ENCODE assay signal across 17 cellular contexts in genomic region chr7:149682038-149682437, GRCh38.
DNase-seq lines count a peak whose midpoint lies in the region; ATAC-seq, FAIRE-seq and TF ChIP-seq lines count a peak whose summit lies in the region.
"Had no signal": no experiment of that assay in that cellular context is flagged by ENCODE, and none has a peak within 500 bp of the region (broad histone marks: within the 10 kb centered on the region; RNA-seq: fewer than 3 reads in every experiment).

No MANE protein-coding gene starts in this region.

- no peaks in the 10 kb centered on the region for H3K27me3 ChIP-seq in HUES48 (ENCODE audit: control insufficient read depth, insufficient read depth, low read length)
- H3K27me3 ChIP-seq in H1 (replicated peaks in 1 of 4; ENCODE audit: control insufficient read depth in 3 of 4, extremely low read depth in 1 of 4, insufficient read depth in 3 of 4, low read length in 3 of 4) = no peaks in the 10 kb centered on the region
- H3K27me3 ChIP-seq in neuron (ENCODE audit: insufficient read depth, low read length) = no peaks in the 10 kb centered on the region

- POLR2A ChIA-PET in H1 (lab: Charles Lee; ENCODE audit: partially characterized antibody) = no interaction called here

- H3K79me2 ChIP-seq in H1 (ENCODE audit: control insufficient read depth in 1 of 2, insufficient read depth in 2 of 2, low read length in 2 of 2) = no peaks in the 10 kb centered on the region

- CTCF ChIA-PET in H1 (lab: Charles Lee; ENCODE audit: partially characterized antibody) = interaction anchor here (0.8 to 6.3 kb wide), 5 partner anchors 19 to 60 kb away, joined by 3 to 32 read pairs (median 3); no protein-coding TSS in a partner anchor

- H3K27me3 Mint-ChIP-seq in activated T-helper 17 cell treated with anti-CD3 and anti-CD28 coated beads, Interleukin-2, amount 50 U/mL, for 72 hours = peaks cover 38% of the 10 kb centered on the region

- no peak overlapping the region for H2BK120ac ChIP-seq in H1 (replicated peaks; ENCODE audit: low read depth, low read length)

- no peaks in the 10 kb centered on the region for H3K4me1 Mint-ChIP-seq in activated T-helper 17 cell treated with anti-CD3 and anti-CD28 coated beads, Interleukin-2, amount 50 U/mL, for 72 hours
- H3K4me1 Mint-ChIP-seq: CD4-positive, alpha-beta memory T cell had no signal

- no peaks in the 10 kb centered on the region for H3K23me2 ChIP-seq in H1 (ENCODE audit: low read depth, low read length)

- H3K9me3 Mint-ChIP-seq in activated T-helper 17 cell treated with anti-CD3 and anti-CD28 coated beads, Interleukin-2, amount 50 U/mL, for 72 hours = no peaks in the 10 kb centered on the region
- H3K9me3 Mint-ChIP-seq: HFFc6 had no signal

- H3K9ac ChIP-seq in HUES48 (ENCODE audit: low read depth, low read length) = no peak overlapping the region
- no peak overlapping the region for H3K9ac ChIP-seq in H1 (replicated peaks in 1 of 4; ENCODE audit: extremely low read depth in 1 of 4, low read depth in 3 of 4, low read length in 3 of 4)

- H2BK15ac ChIP-seq in H1 (ENCODE audit: low read length) = no peak overlapping the region

- no peak for TF ChIP-seq POLR2A in H1 (IDR thresholded peaks at IDR 0.05; ENCODE audit: control extremely low read depth in 1 of 2, low read depth in 2 of 2, low read length in 2 of 2)

- no peak for FAIRE-seq in H1 (lab: Jason Lieb, UNC)
- FAIRE-seq: GM12891, GM18507 had no signal

- no peak for TF ChIP-seq EP300 in H1 (IDR thresholded peaks at IDR 0.05; ENCODE audit: borderline replicate concordance in 1 of 2, low read depth in 2 of 2, low read length in 2 of 2)

- TF ChIP-seq RAD21 in H1 (IDR thresholded peaks at IDR 0.05 in 1 of 2, conservative IDR thresholded peaks at IDR 0.05 in 1 of 2; ENCODE audit: low read depth in 2 of 2, low read length in 2 of 2) = no peak

- no peak overlapping the region for H2BK5ac ChIP-seq in H1 (ENCODE audit: low read depth, low read length)

- H2AFZ ChIP-seq in H1 (ENCODE audit: low read length) (no peak overlapping the region), neuron (ENCODE audit: low read depth, low read length) (peak overlapping the region; percentile 69)

- peak overlapping the region; percentile 11 to 30; a peak in 2 of 4 replicates for H3K4me2 ChIP-seq in H1 (ENCODE audit: insufficient read depth in 1 of 2, low read depth in 2 of 2, low read length in 2 of 2)

- H2AK5ac ChIP-seq in H1 (ENCODE audit: low read depth, low read length) = no peak overlapping the region

- no peak overlapping the region for H3K4me3 Mint-ChIP-seq in activated T-helper 17 cell treated with anti-CD3 and anti-CD28 coated beads, Interleukin-2, amount 50 U/mL, for 72 hours
- H3K4me3 Mint-ChIP-seq: CD4-positive, alpha-beta memory T cell; HFFc6 had no signal

- no peak overlapping the region for H3K14ac ChIP-seq in H1 (ENCODE audit: insufficient read length)

- H3K27ac Mint-ChIP-seq in activated T-helper 17 cell treated with anti-CD3 and anti-CD28 coated beads, Interleukin-2, amount 50 U/mL, for 72 hours = no peak overlapping the region
- H3K27ac Mint-ChIP-seq: CD4-positive, alpha-beta memory T cell; HFFc6 had no signal

- no peak overlapping the region for H2BK12ac ChIP-seq in H1 (ENCODE audit: low read depth, low read length)

- H4K20me1 ChIP-seq in H1 (replicated peaks in 1 of 2; ENCODE audit: control insufficient read depth in 1 of 2, insufficient read depth in 2 of 2, low read length in 2 of 2) = no peaks in the 10 kb centered on the region

- DNase-seq in H1 (ENCODE audit: low read depth in 1 of 2, low spot score in 2 of 2) (no peak), GM20000 (ENCODE audit: low spot score) (no peak), OCI-M1 (lab: John Stamatoyannopoulos, UW) (no peak)
- DNase-seq: C1 segment of cervical spinal cord; Calu3; CD4-positive, alpha-beta memory T cell; COR-L47; DMS53; DMS79 treated with DMSO at 0.1 percent for 48 hours; GF-D8; HFFc6 had no signal

- H3K4ac ChIP-seq in H1 (replicated peaks; ENCODE audit: insufficient read length, low read depth, low read length) = no peak overlapping the region

- H3K36me3 Mint-ChIP-seq in activated T-helper 17 cell treated with anti-CD3 and anti-CD28 coated beads, Interleukin-2, amount 50 U/mL, for 72 hours (ENCODE audit: low read depth) = no peaks in the 10 kb centered on the region
- H3K36me3 Mint-ChIP-seq: CD4-positive, alpha-beta memory T cell had no signal

- no peak overlapping the region for H2BK20ac ChIP-seq in H1 (ENCODE audit: low read length)

- H4K91ac ChIP-seq in H1 (replicated peaks; ENCODE audit: insufficient read length, low read length) = no peak overlapping the region

- 0 out of 2 replicates have a peak overlapping the region, but pooled peaks have one; percentile 9 for H3K18ac ChIP-seq in H1 (ENCODE audit: extremely low read depth, low read length)

- TF ChIP-seq CTCF in H1 (IDR thresholded peaks at IDR 0.05; ENCODE audit: control extremely low read depth in 1 of 3, insufficient read depth in 1 of 3, low read depth in 1 of 3, low read length in 3 of 3) (no peak), GM20000 (IDR thresholded peaks at IDR 0.05; ENCODE audit: extremely low read depth, missing control alignments) (no peak)

- peaks cover 51% of the 10 kb centered on the region for H3K4me1 ChIP-seq in HUES48 (ENCODE audit: control insufficient read depth, insufficient read depth, low read length)
- H3K4me1 ChIP-seq in H1 (replicated peaks in 1 of 4; ENCODE audit: control insufficient read depth in 3 of 4, insufficient read depth in 4 of 4, low read length in 3 of 4) = peaks cover 0 to 11% (median 5%) of the 10 kb centered on the region in 4 experiments; a peak in 5 of 7 replicates
- H3K4me1 ChIP-seq in neuron (ENCODE audit: insufficient read depth, low read length) = peaks cover 25% of the 10 kb centered on the region

- no peaks in the 10 kb centered on the region for H3K79me1 ChIP-seq in H1 (ENCODE audit: low read depth, low read length)

- no peak overlapping the region for H4K5ac ChIP-seq in H1 (ENCODE audit: insufficient read length, low read depth, low read length)

- H4K8ac ChIP-seq in H1 (ENCODE audit: extremely low read depth, insufficient read depth, low read length) = no peak overlapping the region

- H3K9me3 ChIP-seq in HUES48 (ENCODE audit: control insufficient read depth, insufficient read depth, low read length) (no peaks in the 10 kb centered on the region), H1 (ENCODE audit: insufficient read depth in 2 of 2, low read depth in 1 of 2, low read length in 1 of 2) (no peaks in the 10 kb centered on the region), neuron (ENCODE audit: low read length) (no peaks in the 10 kb centered on the region)
- H3K9me3 ChIP-seq: HAP-1 had no signal

- H3K36me3 ChIP-seq in HUES48 (ENCODE audit: control insufficient read depth, insufficient read depth, low read length) (no peaks in the 10 kb centered on the region), H1 (ENCODE audit: control insufficient read depth in 2 of 4, insufficient read depth in 4 of 4, low read length in 3 of 4) (no peaks in the 10 kb centered on the region), neuron (ENCODE audit: insufficient read depth, low read length) (no peaks in the 10 kb centered on the region)
- H3K36me3 ChIP-seq: HAP-1 had no signal

- H3K27ac ChIP-seq in HUES48 (ENCODE audit: low read depth, low read length) (peak overlapping the region; percentile 32), H1 (ENCODE audit: low read depth, low read length) (no peak overlapping the region)

- ATAC-seq in activated T-helper 17 cell treated with anti-CD3 and anti-CD28 coated beads, Interleukin-2, amount 50 U/mL, for 72 hours (replicated peaks) = no peak

- H3K56ac ChIP-seq in H1 (replicated peaks; ENCODE audit: insufficient read length, low read depth, low read length) = no peak overlapping the region

- no peak overlapping the region for H3K4me3 ChIP-seq in HUES48 (ENCODE audit: low read depth, low read length)
- H3K4me3 ChIP-seq in H1 (ENCODE audit: extremely low read depth in 1 of 4, insufficient read depth in 2 of 4, low read depth in 3 of 4, low read length in 4 of 4) = no peak overlapping the region
- H3K4me3 ChIP-seq in neuron (ENCODE audit: low read length) = no peak overlapping the region
- H3K4me3 ChIP-seq: HAP-1 had no signal

- H3K23ac ChIP-seq in H1 (ENCODE audit: insufficient read length) = no peak overlapping the region

TF ChIP-seq in H1, 55 proteins besides CTCF, POLR2A, EP300 and RAD21:
- TF ChIP-seq BCL11A (IDR thresholded peaks at IDR 0.05; ENCODE audit: low read depth in 2 of 2, low read length in 2 of 2) = no peak
- no peak for TF ChIP-seq SRF (IDR thresholded peaks at IDR 0.05; ENCODE audit: low read depth, low read length)
- TF ChIP-seq NANOG (IDR thresholded peaks at IDR 0.05; ENCODE audit: insufficient read depth, low read depth, low read length, poor library complexity, severe bottlenecking) = no peak
- TF ChIP-seq PHF8 (conservative IDR thresholded peaks at IDR 0.05; ENCODE audit: low read depth, low read length) = no peak
- TF ChIP-seq KDM4A (IDR thresholded peaks at IDR 0.05; ENCODE audit: low read depth, low read length, severe bottlenecking) = no peak
- TF ChIP-seq KDM1A (IDR thresholded peaks at IDR 0.05; ENCODE audit: borderline replicate concordance, low read length) = no peak
- no peak for TF ChIP-seq RFX5 (IDR thresholded peaks at IDR 0.05; ENCODE audit: borderline replicate concordance, low read depth, low read length)
- TF ChIP-seq MAX (IDR thresholded peaks at IDR 0.05) = no peak
